ENCODE assay signal across 1 cellular context in the genomic region with DNA sequence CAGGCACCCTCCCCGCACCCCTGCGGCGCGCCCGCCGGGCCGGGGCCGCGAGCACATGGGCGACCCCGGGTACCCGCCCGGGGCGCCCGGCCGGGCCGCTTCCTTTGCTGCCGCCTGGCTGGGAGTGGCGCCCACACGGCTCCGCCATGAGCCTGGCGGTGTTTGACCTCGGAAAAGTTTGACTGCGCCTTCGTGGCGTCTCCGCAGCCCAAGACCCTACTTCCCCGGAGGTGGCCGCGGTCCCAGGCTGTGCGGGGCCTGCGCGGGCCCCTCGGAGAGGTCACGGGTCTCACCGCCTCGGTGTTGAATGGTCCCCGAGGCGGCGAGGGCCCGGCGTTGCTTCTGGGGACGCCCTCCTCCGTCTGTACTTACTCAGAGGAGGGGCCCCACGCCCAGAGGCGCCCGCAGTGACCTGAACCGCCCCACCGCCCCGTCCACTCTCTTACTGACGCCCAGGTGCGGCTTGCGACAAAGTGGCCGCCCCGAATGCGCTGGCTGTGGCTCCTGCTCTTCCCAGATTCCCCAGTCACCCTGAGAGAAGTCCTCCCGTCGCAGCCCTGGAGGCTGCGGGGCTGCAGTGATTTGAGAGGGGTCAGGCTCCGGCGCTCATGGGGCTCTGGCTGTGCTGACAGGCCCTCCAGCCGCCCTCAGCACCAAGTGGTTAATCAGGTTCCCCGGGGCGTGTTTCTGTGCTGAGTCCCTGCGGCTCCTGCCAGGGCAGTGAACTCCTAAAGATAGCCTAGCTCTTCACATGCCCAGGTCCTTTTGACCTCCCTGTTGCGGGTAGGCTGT.
A peak's percentile ranks its signal among the peaks of the same experiment; 100 is the strongest.
TF ChIP-seq lines count a peak whose summit lies in the region.

No MANE protein-coding gene starts in this region.

TF ChIP-seq in HepG2, 621 proteins besides CTCF, POLR2A, EP300 and RAD21 (continued from another document and continues in another):
- TF ChIP-seq, protein P1, sequence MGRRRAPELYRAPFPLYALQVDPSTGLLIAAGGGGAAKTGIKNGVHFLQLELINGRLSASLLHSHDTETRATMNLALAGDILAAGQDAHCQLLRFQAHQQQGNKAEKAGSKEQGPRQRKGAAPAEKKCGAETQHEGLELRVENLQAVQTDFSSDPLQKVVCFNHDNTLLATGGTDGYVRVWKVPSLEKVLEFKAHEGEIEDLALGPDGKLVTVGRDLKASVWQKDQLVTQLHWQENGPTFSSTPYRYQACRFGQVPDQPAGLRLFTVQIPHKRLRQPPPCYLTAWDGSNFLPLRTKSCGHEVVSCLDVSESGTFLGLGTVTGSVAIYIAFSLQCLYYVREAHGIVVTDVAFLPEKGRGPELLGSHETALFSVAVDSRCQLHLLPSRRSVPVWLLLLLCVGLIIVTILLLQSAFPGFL (CRISPR knock-in tag; IDR thresholded peaks at IDR 0.05) = no peak
- TF ChIP-seq PLRG1 (conservative IDR thresholded peaks at IDR 0.05) = no peak
- peak; percentile 33; the same call in 1 of the 2 replicates for TF ChIP-seq ZNF746 (CRISPR knock-in tag; IDR thresholded peaks at IDR 0.05)
- TF ChIP-seq ZNF598 (CRISPR knock-in tag; IDR thresholded peaks at IDR 0.05; ENCODE audit: borderline replicate concordance) = peak; percentile 46; the same call in 1 of the 2 replicates
- TF ChIP-seq CAMTA2 (CRISPR knock-in tag; IDR thresholded peaks at IDR 0.05; ENCODE audit: borderline replicate concordance) = no peak
- TF ChIP-seq ZNF615 (CRISPR knock-in tag; IDR thresholded peaks at IDR 0.05; ENCODE audit: borderline replicate concordance) = no peak
- 0 out of 2 replicates have a peak, but pooled peaks have one; percentile 39 for TF ChIP-seq HOXA3 (CRISPR knock-in tag; IDR thresholded peaks at IDR 0.05)
- TF ChIP-seq SRSF9 (IDR thresholded peaks at IDR 0.05; ENCODE audit: borderline replicate concordance, insufficient read depth, low read depth, low read length, poor library complexity, severe bottlenecking) = no peak
- no peak for TF ChIP-seq ZNF724P (CRISPR knock-in tag; IDR thresholded peaks at IDR 0.05; ENCODE audit: borderline replicate concordance)
- no peak for TF ChIP-seq ZNF101 (CRISPR knock-in tag; IDR thresholded peaks at IDR 0.05; ENCODE audit: borderline replicate concordance, low read depth)
- TF ChIP-seq ZNF30 (CRISPR knock-in tag; IDR thresholded peaks at IDR 0.05) = no peak
- TF ChIP-seq KLF9 (CRISPR knock-in tag; IDR thresholded peaks at IDR 0.05; ENCODE audit: low read depth) = no peak
- TF ChIP-seq SIX1 (CRISPR knock-in tag; IDR thresholded peaks at IDR 0.05; ENCODE audit: borderline replicate concordance) = no peak
- TF ChIP-seq MXI1 (IDR thresholded peaks at IDR 0.05; ENCODE audit: borderline replicate concordance, low read depth, low read length) = peak; percentile 29; the same call in 1 of the 3 replicates
- TF ChIP-seq KDM3A (CRISPR knock-in tag; IDR thresholded peaks at IDR 0.05; ENCODE audit: low read depth) = peak; percentile 59; the same call in 1 of the 2 replicates
- no peak for TF ChIP-seq ZNF878 (CRISPR knock-in tag; IDR thresholded peaks at IDR 0.05)
- TF ChIP-seq ZNF296 (CRISPR knock-in tag; conservative IDR thresholded peaks at IDR 0.05) = no peak
- no peak for TF ChIP-seq ZUFSP (CRISPR knock-in tag; IDR thresholded peaks at IDR 0.05; ENCODE audit: borderline replicate concordance)
- no peak for TF ChIP-seq SATB2 (CRISPR knock-in tag; IDR thresholded peaks at IDR 0.05)
- no peak for TF ChIP-seq SUZ12 (IDR thresholded peaks at IDR 0.05; ENCODE audit: low read depth, low read length)
- TF ChIP-seq SP140L (CRISPR knock-in tag; IDR thresholded peaks at IDR 0.05; ENCODE audit: borderline replicate concordance) = no peak
- no peak for TF ChIP-seq THAP9 (CRISPR knock-in tag; IDR thresholded peaks at IDR 0.05; ENCODE audit: borderline replicate concordance)
- no peak for TF ChIP-seq ETS1 (CRISPR knock-in tag; IDR thresholded peaks at IDR 0.05)
- peak; percentile 72; the same call in 1 of the 2 replicates for TF ChIP-seq UBTF (CRISPR knock-in tag; IDR thresholded peaks at IDR 0.05)
- no peak for TF ChIP-seq KAT2B (IDR thresholded peaks at IDR 0.05; ENCODE audit: borderline replicate concordance, low read depth, low read length)
- TF ChIP-seq SSRP1 (CRISPR knock-in tag; IDR thresholded peaks at IDR 0.05) = no peak
- peak; percentile 36; the same call in 1 of the 2 replicates for TF ChIP-seq POLR2AphosphoS5 (IDR thresholded peaks at IDR 0.05; ENCODE audit: low read depth, low read length)
- peak; percentile 45 for TF ChIP-seq RBM39 (IDR thresholded peaks at IDR 0.05; ENCODE audit: low read depth, low read length, poor library complexity, severe bottlenecking)
- TF ChIP-seq SP5 (CRISPR knock-in tag; IDR thresholded peaks at IDR 0.05; ENCODE audit: borderline replicate concordance, low read depth) = no peak
- no peak for TF ChIP-seq ETV6 (CRISPR knock-in tag; conservative IDR thresholded peaks at IDR 0.05)
- TF ChIP-seq ZNF619 (CRISPR knock-in tag; IDR thresholded peaks at IDR 0.05) = no peak
- no peak for TF ChIP-seq ZNF841 (CRISPR knock-in tag; IDR thresholded peaks at IDR 0.05; ENCODE audit: borderline replicate concordance)
- no peak for TF ChIP-seq PHF20 (CRISPR knock-in tag; IDR thresholded peaks at IDR 0.05)
- no peak for TF ChIP-seq ZSCAN29 (CRISPR knock-in tag; conservative IDR thresholded peaks at IDR 0.05)
- TF ChIP-seq ATF3 (CRISPR knock-in tag; IDR thresholded peaks at IDR 0.05) = 0 out of 2 replicates have a peak, but pooled peaks have one; percentile 27
- TF ChIP-seq ZNF616 (CRISPR knock-in tag; IDR thresholded peaks at IDR 0.05; ENCODE audit: low read depth) = no peak
- no peak for TF ChIP-seq JDP2 (CRISPR knock-in tag; IDR thresholded peaks at IDR 0.05; ENCODE audit: borderline replicate concordance)
- no peak for TF ChIP-seq ZNF33A (CRISPR knock-in tag; IDR thresholded peaks at IDR 0.05; ENCODE audit: borderline replicate concordance)
- no peak for TF ChIP-seq ZKSCAN8 (CRISPR knock-in tag; IDR thresholded peaks at IDR 0.05; ENCODE audit: borderline replicate concordance)
- peak; percentile 50; the same call in 1 of the 2 replicates for TF ChIP-seq ZBTB10 (CRISPR knock-in tag; IDR thresholded peaks at IDR 0.05; ENCODE audit: borderline replicate concordance)
- no peak for TF ChIP-seq JUND (CRISPR knock-in tag; IDR thresholded peaks at IDR 0.05)
- TF ChIP-seq, protein P2, sequence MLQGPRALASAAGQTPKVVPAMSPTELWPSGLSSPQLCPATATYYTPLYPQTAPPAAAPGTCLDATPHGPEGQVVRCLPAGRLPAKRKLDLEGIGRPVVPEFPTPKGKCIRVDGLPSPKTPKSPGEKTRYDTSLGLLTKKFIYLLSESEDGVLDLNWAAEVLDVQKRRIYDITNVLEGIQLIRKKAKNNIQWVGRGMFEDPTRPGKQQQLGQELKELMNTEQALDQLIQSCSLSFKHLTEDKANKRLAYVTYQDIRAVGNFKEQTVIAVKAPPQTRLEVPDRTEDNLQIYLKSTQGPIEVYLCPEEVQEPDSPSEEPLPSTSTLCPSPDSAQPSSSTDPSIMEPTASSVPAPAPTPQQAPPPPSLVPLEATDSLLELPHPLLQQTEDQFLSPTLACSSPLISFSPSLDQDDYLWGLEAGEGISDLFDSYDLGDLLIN (CRISPR knock-in tag; IDR thresholded peaks at IDR 0.05; ENCODE audit: borderline replicate concordance) = no peak
- no peak for TF ChIP-seq REXO4 (CRISPR knock-in tag; IDR thresholded peaks at IDR 0.05; ENCODE audit: borderline replicate concordance)
- TF ChIP-seq ZNF605 (CRISPR knock-in tag; IDR thresholded peaks at IDR 0.05) = peak; percentile 50; the same call in 1 of the 2 replicates
